In the genomic region with DNA sequence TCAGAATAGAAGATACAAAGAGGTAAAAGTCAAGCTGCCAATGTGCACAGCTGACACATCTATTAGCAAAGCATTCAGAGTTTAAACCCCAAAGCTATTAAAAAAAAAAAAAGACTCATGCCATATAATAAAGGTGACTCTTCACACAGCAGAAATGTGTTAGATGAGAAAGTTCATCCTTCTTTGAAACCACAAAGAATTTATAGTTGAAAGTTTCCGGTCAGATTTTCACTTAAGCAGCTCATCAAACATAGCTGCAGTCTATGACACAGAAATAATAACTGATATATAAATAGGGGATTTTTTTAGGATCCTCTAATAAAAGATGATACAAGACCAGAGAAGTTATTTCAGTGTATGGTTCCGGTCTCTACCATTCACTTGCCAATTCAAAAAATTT, we compare ENCODE assay signal across 9 cellular contexts.
A peak's percentile ranks its signal among the peaks of the same experiment; 100 is the strongest.
DNase-seq lines count a peak whose midpoint lies in the region; ATAC-seq and TF ChIP-seq lines count a peak whose summit lies in the region.
"Had no signal": no experiment of that assay in that cellular context is flagged by ENCODE, and none has a peak within 500 bp of the region (broad histone marks: within the 10 kb centered on the region; RNA-seq: fewer than 3 reads in every experiment).

No MANE protein-coding gene starts in this region.

- H3K4me3 ChIP-seq in left ventricle myocardium inferior (no peak overlapping the region), SK-N-MC (peak overlapping the region; percentile 52), gastroesophageal sphincter (no peak overlapping the region), urinary bladder (ENCODE audit: low read depth, low read length) (no peak overlapping the region)

- H3K36me3 ChIP-seq in left ventricle myocardium inferior (no peaks in the 10 kb centered on the region), SK-N-MC (ENCODE audit: insufficient read depth, low read length) (no peaks in the 10 kb centered on the region), gastroesophageal sphincter (no peaks in the 10 kb centered on the region), urinary bladder (ENCODE audit: insufficient read depth) (no peaks in the 10 kb centered on the region)

- DNase-seq in left ventricle myocardium inferior (no peak), cardiac septum (ENCODE audit: low spot score) (no peak), SK-N-MC (ENCODE audit: low read depth, low spot score) (no peak), SHP77 treated with DMSO at 0.1 percent for 48 hours (lab: John Stamatoyannopoulos, UW) (no peak)
- DNase-seq in activated CD8-positive, alpha-beta T cell treated with anti-CD3 and anti-CD28 coated beads for 36 hours, result no peak
- DNase-seq: activated B cell treated with CpG ODN at 0.5 μM for 24 hours had no signal

- intact Hi-C loops in left ventricle myocardium inferior (cut with micrococcal nuclease), result no loop called here
- intact Hi-C loops in cardiac septum (cut with DNase I), result loop anchor here (5.0 kb wide), 1 partner anchor 36 kb away; no protein-coding TSS in a partner anchor
- intact Hi-C loops in activated CD8-positive, alpha-beta T cell treated with anti-CD3 and anti-CD28 coated beads for 36 hours (cut with micrococcal nuclease), result no loop called here

- H3K4me1 Mint-ChIP-seq in activated CD8-positive, alpha-beta T cell treated with anti-CD3 and anti-CD28 coated beads for 36 hours (ENCODE audit: low read depth), result peaks cover 20% of the 10 kb centered on the region

- no peaks in the 10 kb centered on the region for H3K36me3 Mint-ChIP-seq in activated CD8-positive, alpha-beta T cell treated with anti-CD3 and anti-CD28 coated beads for 36 hours (ENCODE audit: low read depth)

- H3K27ac Mint-ChIP-seq in activated CD8-positive, alpha-beta T cell treated with anti-CD3 and anti-CD28 coated beads for 36 hours, result no peak overlapping the region
- H3K27ac Mint-ChIP-seq: activated B cell treated with CpG ODN at 0.5 μM for 24 hours had no signal

- H3K4me1 ChIP-seq in left ventricle myocardium inferior, result peaks cover 90% of the 10 kb centered on the region
- H3K4me1 ChIP-seq in gastroesophageal sphincter, result peaks cover 12 to 97% (median 37%) of the 10 kb centered on the region in 3 donors
- no peaks in the 10 kb centered on the region for H3K4me1 ChIP-seq in urinary bladder (ENCODE audit: insufficient read depth)

- H3K27me3 ChIP-seq in left ventricle myocardium inferior (ENCODE audit: low read depth) (no peaks in the 10 kb centered on the region), gastroesophageal sphincter (no peaks in the 10 kb centered on the region)

- no peak for TF ChIP-seq EP300 in gastroesophageal sphincter (IDR thresholded peaks at IDR 0.05)

- H3K27me3 Mint-ChIP-seq in activated CD8-positive, alpha-beta T cell treated with anti-CD3 and anti-CD28 coated beads for 36 hours, result peaks cover 4% of the 10 kb centered on the region
- H3K27me3 Mint-ChIP-seq: activated B cell treated with CpG ODN at 0.5 μM for 24 hours had no signal

- no peak overlapping the region for H3K9ac ChIP-seq in SK-N-MC (ENCODE audit: insufficient read length)

- POLR2A ChIA-PET in activated CD8-positive, alpha-beta T cell treated with anti-CD3 and anti-CD28 coated beads for 36 hours (lab: Charles Lee), result no interaction called here

- H3K4me3 Mint-ChIP-seq in activated CD8-positive, alpha-beta T cell treated with anti-CD3 and anti-CD28 coated beads for 36 hours, result no peak overlapping the region
- H3K4me3 Mint-ChIP-seq: activated B cell treated with CpG ODN at 0.5 μM for 24 hours had no signal

- H3K27ac ChIP-seq in left ventricle myocardium inferior (replicated peaks) (peak overlapping the region; percentile 29), SK-N-MC (peak overlapping the region; percentile 52), gastroesophageal sphincter (peak overlapping the region in 3 of 4 donors; percentile 65 to 84 (median 68)), urinary bladder (ENCODE audit: low read depth) (peak overlapping the region; percentile 18)

- no peaks in the 10 kb centered on the region for H3K9me3 Mint-ChIP-seq in activated CD8-positive, alpha-beta T cell treated with anti-CD3 and anti-CD28 coated beads for 36 hours
- H3K9me3 Mint-ChIP-seq: activated B cell treated with CpG ODN at 0.5 μM for 24 hours had no signal

- ATAC-seq in gastroesophageal sphincter, result no peak
- ATAC-seq in HG02840 (IDR thresholded peaks at IDR 0.05; ENCODE audit: low FRiP score, unreplicated experiment), result no peak
- ATAC-seq in activated CD8-positive, alpha-beta T cell treated with anti-CD3 and anti-CD28 coated beads for 36 hours, result no peak

- WGBS in gastroesophageal sphincter (ENCODE audit: low coverage in 1 of 2), 2 donors, result 32 to 39% methylated on average over 2 of the region's 2 CpGs
- 37% methylated on average over 2 of the region's 2 CpGs for WGBS in urinary bladder

- CTCF ChIA-PET in activated CD8-positive, alpha-beta T cell treated with anti-CD3 and anti-CD28 coated beads for 36 hours (lab: Charles Lee), result interaction anchor here (1.4 to 4.0 kb wide), 3 partner anchors 12 to 50 kb away, joined by 3 to 25 read pairs (median 7); no protein-coding TSS in a partner anchor

- TF ChIP-seq POLR2A in gastroesophageal sphincter (IDR thresholded peaks at IDR 0.05), result no peak

- no peaks in the 10 kb centered on the region for H3K9me3 ChIP-seq in left ventricle myocardium inferior (replicated peaks)
- H3K9me3 ChIP-seq in SK-N-MC (ENCODE audit: low read depth, low read length), result no peaks in the 10 kb centered on the region
- H3K9me3 ChIP-seq in gastroesophageal sphincter, result no peaks in the 10 kb centered on the region

- TF ChIP-seq CTCF in left ventricle myocardium inferior (IDR thresholded peaks at IDR 0.05; ENCODE audit: borderline replicate concordance), result no peak
- no peak for TF ChIP-seq CTCF in gastroesophageal sphincter (IDR thresholded peaks at IDR 0.05)
- TF ChIP-seq CTCF in activated CD8-positive, alpha-beta T cell treated with anti-CD3 and anti-CD28 coated beads for 36 hours (IDR thresholded peaks at IDR 0.05), result no peak

Comparison
In these comparisons a context has a peak if more than half of its experiments do, and no peak if none do; other contexts are left out.
1. H3K27ac ChIP-seq: peak in every context shown above with its lines; median percentile 68 in gastroesophageal sphincter; 52 in SK-N-MC; 29 in left ventricle myocardium inferior; 18 in urinary bladder.